ENCODE assay signal across 17 cellular contexts in the genomic region with DNA sequence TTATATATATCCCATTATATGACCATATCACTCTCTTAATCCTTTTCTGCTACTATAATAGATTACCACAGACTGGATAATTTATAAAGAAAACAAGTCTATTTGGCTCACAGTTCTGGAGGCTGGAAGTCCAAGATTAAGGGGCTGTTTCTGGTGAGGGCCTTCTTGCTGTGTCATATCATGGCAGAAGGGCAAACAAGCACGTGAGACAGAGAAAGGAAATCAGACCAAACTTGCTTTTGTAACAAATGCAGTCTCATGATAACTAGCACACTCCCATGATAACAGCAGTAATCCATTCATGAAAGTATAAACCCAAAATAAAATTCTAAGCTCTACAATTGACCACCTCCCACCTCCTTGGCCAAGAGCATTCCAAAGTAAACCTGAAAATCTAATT. TPM values are rescaled to one million over a fixed set of nuclear protein-coding genes. Genes with fewer than 3 reads are reported as not detected.
DNase-seq lines count a peak whose midpoint lies in the region; ATAC-seq, FAIRE-seq and TF ChIP-seq lines count a peak whose summit lies in the region.
"Had no signal": no experiment of that assay in that cellular context is flagged by ENCODE, and none has a peak within 500 bp of the region (broad histone marks: within the 10 kb centered on the region; RNA-seq: fewer than 3 reads in every experiment).

No MANE protein-coding gene starts in this region.

- H3K27me3 Mint-ChIP-seq in GM23338 (ENCODE audit: insufficient read depth, low read depth, poor library complexity): no peaks in the 10 kb centered on the region
- peaks cover 0 to 16% (median 0%) of the 10 kb centered on the region in 5 donors for H3K27me3 Mint-ChIP-seq in naive thymus-derived CD4-positive, alpha-beta T cell

- H3K36me3 Mint-ChIP-seq in GM23338 (ENCODE audit: low read depth): no peaks in the 10 kb centered on the region
- no peaks in the 10 kb centered on the region for H3K36me3 Mint-ChIP-seq in naive thymus-derived CD4-positive, alpha-beta T cell
- H3K36me3 Mint-ChIP-seq: CD14-positive monocyte; CD8-positive, alpha-beta T cell had no signal

- H3K4me3 ChIP-seq in Loucy (ENCODE audit: low read length, poor library complexity, severe bottlenecking) (no peak overlapping the region), GM23338 (no peak overlapping the region)
- no peak overlapping the region for H3K4me3 ChIP-seq in naive thymus-derived CD4-positive, alpha-beta T cell (ENCODE audit: low read length)
- H3K4me3 ChIP-seq: A549 had no signal

- POLR2A ChIA-PET in naive thymus-derived CD4-positive, alpha-beta T cell (lab: Charles Lee): no interaction called here

- H4K20me1 ChIP-seq in Loucy (ENCODE audit: insufficient read depth, low read length, poor library complexity, severe bottlenecking): no peaks in the 10 kb centered on the region
- no peaks in the 10 kb centered on the region for H4K20me1 ChIP-seq in GM23338 (replicated peaks; ENCODE audit: insufficient read depth)

- intact Hi-C loops in naive thymus-derived CD4-positive, alpha-beta T cell (cut with micrococcal nuclease): no loop called here

- H3K9me3 ChIP-seq in Loucy (ENCODE audit: insufficient read depth, low read depth, low read length): peaks cover 4% of the 10 kb centered on the region; the same call in 1 of the 2 replicates
- no peaks in the 10 kb centered on the region for H3K9me3 ChIP-seq in naive thymus-derived CD4-positive, alpha-beta T cell (ENCODE audit: control insufficient read depth in 2 of 3, low read length in 3 of 3)
- H3K9me3 ChIP-seq: A549, BE2C had no signal

- H2AFZ ChIP-seq in Loucy (ENCODE audit: low read length) (no peak overlapping the region), GM23338 (no peak overlapping the region)

- no peaks in the 10 kb centered on the region for H3K79me2 ChIP-seq in Loucy (ENCODE audit: insufficient read depth, low read length)
- H3K79me2 ChIP-seq in GM23338 (replicated peaks; ENCODE audit: insufficient read depth): no peaks in the 10 kb centered on the region

- H3K9me2 ChIP-seq in Loucy (replicated peaks; ENCODE audit: low read depth, low read length) (no peaks in the 10 kb centered on the region), GM23338 (ENCODE audit: insufficient read depth) (no peaks in the 10 kb centered on the region)

- H3K9me3 Mint-ChIP-seq in GM23338: no peaks in the 10 kb centered on the region
- peaks cover 0 to 2% (median 0%) of the 10 kb centered on the region in 11 donors for H3K9me3 Mint-ChIP-seq in naive thymus-derived CD4-positive, alpha-beta T cell
- H3K9me3 Mint-ChIP-seq: CD8-positive, alpha-beta T cell had no signal

- H3K4me2 ChIP-seq in Loucy (ENCODE audit: low read depth, low read length, poor library complexity, severe bottlenecking) (peak overlapping the region; percentile 59), GM23338 (no peak overlapping the region)
- H3K4me2 ChIP-seq: A549 had no signal

- H3K4me3 Mint-ChIP-seq in GM23338: no peak overlapping the region
- no peak overlapping the region for H3K4me3 Mint-ChIP-seq in naive thymus-derived CD4-positive, alpha-beta T cell
- H3K4me3 Mint-ChIP-seq: CD14-positive monocyte; CD8-positive, alpha-beta T cell had no signal

- H3K27ac Mint-ChIP-seq in GM23338: no peak overlapping the region
- no peak overlapping the region for H3K27ac Mint-ChIP-seq in naive thymus-derived CD4-positive, alpha-beta T cell
- H3K27ac Mint-ChIP-seq: CD14-positive monocyte; CD8-positive, alpha-beta T cell had no signal

- TF ChIP-seq CTCF in Loucy (conservative IDR thresholded peaks at IDR 0.05; ENCODE audit: low read length) (no peak), GM23338 (conservative IDR thresholded peaks at IDR 0.05; ENCODE audit: low read depth in 2 of 2) (no peak)

- DNase-seq in SK-MEL-5 (ENCODE audit: low read depth, low spot score) (peak; percentile 39), GM23338 (ENCODE audit: low spot score) (no peak), EL (no peak)
- no peak for DNase-seq in naive thymus-derived CD4-positive, alpha-beta T cell
- DNase-seq: BE2C; CD8-positive, alpha-beta T cell; COR-L47; DMS153; DMS79 treated with DMSO at 0.1 percent for 48 hours; GDM1; IMR-90 had no signal

- CTCF ChIA-PET in naive thymus-derived CD4-positive, alpha-beta T cell (lab: Charles Lee): no interaction called here

- H3K27ac ChIP-seq in GM23338 (ENCODE audit: low read depth): no peak overlapping the region
- H3K27ac ChIP-seq in naive thymus-derived CD4-positive, alpha-beta T cell (ENCODE audit: low read depth, low read length): no peak overlapping the region
- H3K27ac ChIP-seq: A549 had no signal

- H3K27me3 ChIP-seq in Loucy (ENCODE audit: insufficient read depth, low read length, poor library complexity, severe bottlenecking) (no peaks in the 10 kb centered on the region), GM23338 (ENCODE audit: insufficient read depth) (no peaks in the 10 kb centered on the region)
- no peaks in the 10 kb centered on the region for H3K27me3 ChIP-seq in naive thymus-derived CD4-positive, alpha-beta T cell (ENCODE audit: control insufficient read depth in 2 of 2, insufficient read depth in 2 of 2, low read length in 2 of 2)
- H3K27me3 ChIP-seq: BE2C had no signal

- in situ Hi-C loops in SK-MEL-5 (cut with HindIII; ENCODE audit: low pct_unique_long_range_greater_than_20kb, low sequenced_read_pairs): no loop called here

- peak; percentile 60 for FAIRE-seq in colon (lab: Jason Lieb, UNC)
- FAIRE-seq: GM12892, H54 had no signal

- peaks cover 7% of the 10 kb centered on the region for H3F3A ChIP-seq in Loucy (ENCODE audit: low read depth)
- H3F3A ChIP-seq in GM23338 (replicated peaks; ENCODE audit: low read depth): no peaks in the 10 kb centered on the region

- peak overlapping the region; percentile 64 for H3K9ac ChIP-seq in Loucy (ENCODE audit: low read depth, low read length, poor library complexity, severe bottlenecking)

- H3K4me1 ChIP-seq in Loucy (ENCODE audit: insufficient read depth, low read length, poor library complexity, severe bottlenecking) (peaks cover 47% of the 10 kb centered on the region), GM23338 (ENCODE audit: insufficient read depth) (no peaks in the 10 kb centered on the region)
- no peaks in the 10 kb centered on the region for H3K4me1 ChIP-seq in naive thymus-derived CD4-positive, alpha-beta T cell (ENCODE audit: control insufficient read depth in 2 of 2, insufficient read depth in 2 of 2, low read length in 2 of 2)
- H3K4me1 ChIP-seq: A549, BE2C had no signal

- H3K4me1 Mint-ChIP-seq in GM23338: peaks cover 6% of the 10 kb centered on the region
- H3K4me1 Mint-ChIP-seq in naive thymus-derived CD4-positive, alpha-beta T cell: peaks cover 0 to 10% (median 8%) of the 10 kb centered on the region in 7 donors

- H3K36me3 ChIP-seq in Loucy (ENCODE audit: insufficient read depth, low read length): no peaks in the 10 kb centered on the region
- no peaks in the 10 kb centered on the region for H3K36me3 ChIP-seq in GM23338 (ENCODE audit: insufficient read depth)
- H3K36me3 ChIP-seq in naive thymus-derived CD4-positive, alpha-beta T cell (ENCODE audit: control insufficient read depth in 2 of 3, insufficient read depth in 3 of 3, low read length in 3 of 3): no peaks in the 10 kb centered on the region
- H3K36me3 ChIP-seq: BE2C had no signal

- no peak for ATAC-seq in GM23338
- no peak for ATAC-seq in naive thymus-derived CD4-positive, alpha-beta T cell
- ATAC-seq: A549; CD8-positive, alpha-beta T cell had no signal

TF ChIP-seq in GM23338, 12 proteins besides CTCF, POLR2A, EP300 and RAD21 (continues in another document):
- TF ChIP-seq ZNF114 (CRISPR knock-in tag; IDR thresholded peaks at IDR 0.05) (no peak), EZH2phosphoT487 (IDR thresholded peaks at IDR 0.05; ENCODE audit: unreplicated experiment) (no peak)
- TF ChIP-seq, protein P1, sequence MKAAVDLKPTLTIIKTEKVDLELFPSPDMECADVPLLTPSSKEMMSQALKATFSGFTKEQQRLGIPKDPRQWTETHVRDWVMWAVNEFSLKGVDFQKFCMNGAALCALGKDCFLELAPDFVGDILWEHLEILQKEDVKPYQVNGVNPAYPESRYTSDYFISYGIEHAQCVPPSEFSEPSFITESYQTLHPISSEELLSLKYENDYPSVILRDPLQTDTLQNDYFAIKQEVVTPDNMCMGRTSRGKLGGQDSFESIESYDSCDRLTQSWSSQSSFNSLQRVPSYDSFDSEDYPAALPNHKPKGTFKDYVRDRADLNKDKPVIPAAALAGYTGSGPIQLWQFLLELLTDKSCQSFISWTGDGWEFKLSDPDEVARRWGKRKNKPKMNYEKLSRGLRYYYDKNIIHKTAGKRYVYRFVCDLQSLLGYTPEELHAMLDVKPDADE (IDR thresholded peaks at IDR 0.05): no peak

RNA-seq across cellular contexts. Expression of gene TAB3, which starts 16.3 kb away (rescaled TPM):
- 28.0 and 29.4 TPM in 2 replicates for total RNA-seq in SK-MEL-5 (2014; rRNA removed; shearing (Covaris generic))
- 32.1 and 48.1 TPM in 2 replicates for polyA plus RNA-seq in SK-MEL-5 (2015; cell fraction: cytosol; rRNA removed)
- 75.5 and 80.6 TPM in 2 replicates for polyA plus RNA-seq in SK-MEL-5 (2015; cell fraction: nucleus; rRNA removed)
- 9.1 and 21.7 TPM in 2 replicates for total RNA-seq in GM23338 (2014; rRNA removed; shearing (Covaris generic))
- 2.9 and 4.4 TPM in 2 replicates for polyA plus RNA-seq in GM23338 (2016; fragmentation: Nextera tagmentation; extraction: Ambion mirVana)
- total RNA-seq in naive thymus-derived CD4-positive, alpha-beta T cell: 10 to 100 TPM; 17.5 to 24.8 (median 20.8) TPM
- polyA plus RNA-seq in naive thymus-derived CD4-positive, alpha-beta T cell: 1 to 10 TPM; 4.0 to 5.6 TPM
